9 cellular contexts compared by ENCODE assay signal in the genomic region with DNA sequence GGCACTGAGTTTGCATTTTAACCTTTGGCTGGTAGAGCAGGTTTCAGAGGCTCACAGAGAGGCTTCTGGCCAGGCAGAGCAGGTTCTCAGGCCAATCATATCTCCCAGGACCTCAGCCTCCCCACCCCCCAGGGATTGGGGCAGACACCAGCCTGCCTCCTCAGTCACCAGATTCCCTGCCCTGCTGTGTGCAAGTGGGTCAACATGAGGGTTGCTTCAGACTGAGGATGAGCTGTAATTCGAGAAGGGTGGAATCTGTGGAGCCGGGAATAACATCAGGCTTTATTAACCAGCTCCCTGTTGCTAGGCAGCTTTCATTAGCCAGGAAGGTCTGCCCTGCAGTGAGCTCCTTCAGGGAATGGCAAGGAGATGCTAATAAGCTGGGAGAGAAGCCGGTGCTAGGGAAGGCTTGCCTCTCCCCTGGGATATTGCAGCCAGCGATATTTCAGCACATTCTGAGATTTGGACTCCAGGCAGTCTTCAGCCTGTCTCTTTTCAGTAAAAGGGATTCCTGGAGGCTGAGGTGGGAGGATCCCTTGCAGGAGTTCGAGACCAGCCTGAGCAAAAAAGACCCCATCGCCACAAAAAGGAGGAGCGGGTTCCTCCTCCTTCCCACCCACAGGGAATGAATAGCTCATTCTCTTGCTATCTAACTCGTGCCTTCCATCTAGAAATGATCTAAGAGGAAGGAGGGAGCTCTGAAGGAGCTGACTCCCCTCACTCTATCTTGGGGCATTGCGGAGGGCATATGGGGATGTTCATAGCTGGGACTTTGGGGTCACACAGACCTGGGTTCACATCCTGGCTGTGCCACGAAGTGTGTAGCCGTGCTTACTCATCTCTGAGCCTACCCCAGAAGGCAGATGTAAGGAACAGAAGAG. TPM values are rescaled to one million over a fixed set of nuclear protein-coding genes. Genes with fewer than 3 reads are reported as not detected.
DNase-seq lines count a peak whose midpoint lies in the region; ATAC-seq and TF ChIP-seq lines count a peak whose summit lies in the region.
"Had no signal": no experiment of that assay in that cellular context is flagged by ENCODE, and none has a peak within 500 bp of the region (broad histone marks: within the 10 kb centered on the region; RNA-seq: fewer than 3 reads in every experiment).

No MANE protein-coding gene starts in this region.

- in situ Hi-C loops in G401 (cut with HindIII; ENCODE audit: low sequenced_read_pairs), result no loop called here

- intact Hi-C loops in activated CD4-positive, alpha-beta T cell treated with anti-CD3 and anti-CD28 coated beads for 36 hours (cut with DNase I, micrococcal nuclease), result no loop called here

- H3K4me1 Mint-ChIP-seq in endodermal cell, result peaks cover 12% of the 10 kb centered on the region
- H3K4me1 Mint-ChIP-seq in activated CD4-positive, alpha-beta T cell treated with anti-CD3 and anti-CD28 coated beads for 36 hours, result peaks cover 8% of the 10 kb centered on the region

- H3K4me1 ChIP-seq in endodermal cell (ENCODE audit: control insufficient read depth, insufficient read depth, low read length), result peaks cover 5% of the 10 kb centered on the region

- peak; percentile 53 for DNase-seq in G401 (ENCODE audit: low spot score)
- peak; percentile 46 to 77 for DNase-seq in NCI-H446 (lab: John Stamatoyannopoulos, UW)
- peak; percentile 99 for DNase-seq in endodermal cell
- DNase-seq in middle frontal gyrus (ENCODE audit: extremely low spot score, low spot score), result peak; percentile 10
- DNase-seq in activated CD4-positive, alpha-beta T cell treated with anti-CD3 and anti-CD28 coated beads for 36 hours, result no peak

- no peaks in the 10 kb centered on the region for H3K27me3 ChIP-seq in endodermal cell (ENCODE audit: control insufficient read depth, insufficient read depth, low read length, poor library complexity, severe bottlenecking)

- peaks cover 28% of the 10 kb centered on the region for H3K36me3 Mint-ChIP-seq in endodermal cell (ENCODE audit: low read depth)
- peaks cover 4% of the 10 kb centered on the region for H3K36me3 Mint-ChIP-seq in activated CD4-positive, alpha-beta T cell treated with anti-CD3 and anti-CD28 coated beads for 36 hours (ENCODE audit: low read depth)

- no peaks in the 10 kb centered on the region for H3K9me3 ChIP-seq in endodermal cell (ENCODE audit: control insufficient read depth, low read length)

- H3K27ac Mint-ChIP-seq in endodermal cell, result peak overlapping the region; percentile 93
- no peak overlapping the region for H3K27ac Mint-ChIP-seq in activated CD4-positive, alpha-beta T cell treated with anti-CD3 and anti-CD28 coated beads for 36 hours
- H3K27ac Mint-ChIP-seq: IgD-negative memory B cell had no signal

- H3K36me3 ChIP-seq in endodermal cell (ENCODE audit: control insufficient read depth, insufficient read depth, low read length), result peaks cover 17% of the 10 kb centered on the region

- POLR2A ChIA-PET in activated CD4-positive, alpha-beta T cell treated with anti-CD3 and anti-CD28 coated beads for 36 hours (lab: Charles Lee), result no interaction called here

- 33 to 34% methylated on average over 4 to 11 of the region's 11 CpGs for WGBS in endodermal cell (ENCODE audit: insufficient coverage in 1 of 2, insufficient read length in 1 of 2), 2 experiments

- peak overlapping the region; percentile 36 for H3K9ac ChIP-seq in endodermal cell (ENCODE audit: extremely low read depth, low read length, poor library complexity, severe bottlenecking)

- CTCF ChIA-PET in activated CD4-positive, alpha-beta T cell treated with anti-CD3 and anti-CD28 coated beads for 36 hours (lab: Charles Lee), result interaction anchor here (0.5 to 1.0 kb wide), 3 partner anchors 263 to 291 kb away, joined by 3 to 4 read pairs (median 3); no protein-coding TSS in a partner anchor

- peak overlapping the region; percentile 48 for H3K4me3 ChIP-seq in endodermal cell (ENCODE audit: low read length)

- H3K27ac ChIP-seq in endodermal cell (ENCODE audit: low read depth, low read length), result peak overlapping the region; percentile 91

- peak overlapping the region; percentile 26 for H3K4me3 Mint-ChIP-seq in endodermal cell
- no peak overlapping the region for H3K4me3 Mint-ChIP-seq in activated CD4-positive, alpha-beta T cell treated with anti-CD3 and anti-CD28 coated beads for 36 hours
- H3K4me3 Mint-ChIP-seq: IgD-negative memory B cell had no signal

- no peak for TF ChIP-seq CTCF in endodermal cell (conservative IDR thresholded peaks at IDR 0.05)

- no peaks in the 10 kb centered on the region for H3K27me3 Mint-ChIP-seq in endodermal cell (ENCODE audit: insufficient read depth)
- H3K27me3 Mint-ChIP-seq in activated CD4-positive, alpha-beta T cell treated with anti-CD3 and anti-CD28 coated beads for 36 hours, result no peaks in the 10 kb centered on the region
- H3K27me3 Mint-ChIP-seq: IgD-negative memory B cell had no signal

- no peaks in the 10 kb centered on the region for H3K9me3 Mint-ChIP-seq in endodermal cell
- H3K9me3 Mint-ChIP-seq in activated CD4-positive, alpha-beta T cell treated with anti-CD3 and anti-CD28 coated beads for 36 hours (ENCODE audit: low read depth), result no peaks in the 10 kb centered on the region
- H3K9me3 Mint-ChIP-seq: IgD-negative memory B cell had no signal

- ATAC-seq in GM21381 (IDR thresholded peaks at IDR 0.05; ENCODE audit: unreplicated experiment) (no peak), GM18870 (IDR thresholded peaks at IDR 0.05; ENCODE audit: unreplicated experiment) (no peak), GM21447 (IDR thresholded peaks at IDR 0.05; ENCODE audit: unreplicated experiment) (no peak)
- ATAC-seq in activated CD4-positive, alpha-beta T cell treated with anti-CD3 and anti-CD28 coated beads for 36 hours, result no peak

RNA-seq across cellular contexts. Expression of a gene that starts 10.7 kb away (rescaled TPM):
- 24.7 and 35.2 TPM in 2 replicates for total RNA-seq in G401 (2014; rRNA removed; shearing (Covaris generic))
- 10 to 100 TPM; 62.5 to 77.3 TPM for total RNA-seq in endodermal cell
- 80.3 TPM for polyA plus RNA-seq in endodermal cell (2013, experiment 1 of 2)
- 69.3 TPM for polyA plus RNA-seq in endodermal cell (2013, experiment 2 of 2)
- 10 to 100 TPM; 21.4 to 28.0 TPM for total RNA-seq in activated CD4-positive, alpha-beta T cell treated with anti-CD3 and anti-CD28 coated beads for 36 hours

RNA-seq across cellular contexts. Expression of a gene that starts 11.8 kb away (rescaled TPM):
- total RNA-seq in G401 (2014; rRNA removed; shearing (Covaris generic)), result 46.8 and 63.3 TPM in 2 replicates
- 10 to 100 TPM; 40.1 to 43.3 TPM for total RNA-seq in endodermal cell
- 37.0 TPM for polyA plus RNA-seq in endodermal cell (2013, experiment 1 of 2)
- polyA plus RNA-seq in endodermal cell (2013, experiment 2 of 2), result 38.7 TPM
- total RNA-seq in activated CD4-positive, alpha-beta T cell treated with anti-CD3 and anti-CD28 coated beads for 36 hours, result 10 to 100 TPM; 59.3 to 77.0 TPM

RNA-seq across cellular contexts. Expression of a gene that starts 44.3 kb away (rescaled TPM):
- 15.9 and 19.7 TPM in 2 replicates for total RNA-seq in G401 (2014; rRNA removed; shearing (Covaris generic))
- 10 to 100 TPM; 10.2 to 38.0 TPM for total RNA-seq in endodermal cell
- polyA plus RNA-seq in endodermal cell (2013, experiment 1 of 2), result 28.8 TPM
- 28.2 TPM for polyA plus RNA-seq in endodermal cell (2013, experiment 2 of 2)
- total RNA-seq in activated CD4-positive, alpha-beta T cell treated with anti-CD3 and anti-CD28 coated beads for 36 hours, result 10 to 100 TPM; 15.4 to 18.3 TPM

RNA-seq across cellular contexts. Expression of a gene that starts 44.5 kb away (rescaled TPM):
- total RNA-seq in G401 (2014; rRNA removed; shearing (Covaris generic)), result 13.3 and 17.6 TPM in 2 replicates
- total RNA-seq in endodermal cell, result 10 to 100 TPM; 44.3 to 56.7 TPM
- polyA plus RNA-seq in endodermal cell (2013, experiment 1 of 2), result 30.3 TPM
- polyA plus RNA-seq in endodermal cell (2013, experiment 2 of 2), result 26.0 TPM
- 10 to 100 TPM; 28.5 to 31.4 TPM for total RNA-seq in activated CD4-positive, alpha-beta T cell treated with anti-CD3 and anti-CD28 coated beads for 36 hours

RNA-seq across cellular contexts. Expression of a gene that starts 52.8 kb away (rescaled TPM):
- 2.4 and 3.2 TPM in 2 replicates for total RNA-seq in G401 (2014; rRNA removed; shearing (Covaris generic))
- 10 to 100 TPM; 25.3 to 30.2 TPM for total RNA-seq in endodermal cell
- polyA plus RNA-seq in endodermal cell (2013, experiment 1 of 2), result 19.1 TPM
- polyA plus RNA-seq in endodermal cell (2013, experiment 2 of 2), result 20.1 TPM
- 10 to 100 TPM; 16.0 to 19.3 TPM for total RNA-seq in activated CD4-positive, alpha-beta T cell treated with anti-CD3 and anti-CD28 coated beads for 36 hours
